8 cellular contexts compared by ENCODE assay signal in the genomic region with DNA sequence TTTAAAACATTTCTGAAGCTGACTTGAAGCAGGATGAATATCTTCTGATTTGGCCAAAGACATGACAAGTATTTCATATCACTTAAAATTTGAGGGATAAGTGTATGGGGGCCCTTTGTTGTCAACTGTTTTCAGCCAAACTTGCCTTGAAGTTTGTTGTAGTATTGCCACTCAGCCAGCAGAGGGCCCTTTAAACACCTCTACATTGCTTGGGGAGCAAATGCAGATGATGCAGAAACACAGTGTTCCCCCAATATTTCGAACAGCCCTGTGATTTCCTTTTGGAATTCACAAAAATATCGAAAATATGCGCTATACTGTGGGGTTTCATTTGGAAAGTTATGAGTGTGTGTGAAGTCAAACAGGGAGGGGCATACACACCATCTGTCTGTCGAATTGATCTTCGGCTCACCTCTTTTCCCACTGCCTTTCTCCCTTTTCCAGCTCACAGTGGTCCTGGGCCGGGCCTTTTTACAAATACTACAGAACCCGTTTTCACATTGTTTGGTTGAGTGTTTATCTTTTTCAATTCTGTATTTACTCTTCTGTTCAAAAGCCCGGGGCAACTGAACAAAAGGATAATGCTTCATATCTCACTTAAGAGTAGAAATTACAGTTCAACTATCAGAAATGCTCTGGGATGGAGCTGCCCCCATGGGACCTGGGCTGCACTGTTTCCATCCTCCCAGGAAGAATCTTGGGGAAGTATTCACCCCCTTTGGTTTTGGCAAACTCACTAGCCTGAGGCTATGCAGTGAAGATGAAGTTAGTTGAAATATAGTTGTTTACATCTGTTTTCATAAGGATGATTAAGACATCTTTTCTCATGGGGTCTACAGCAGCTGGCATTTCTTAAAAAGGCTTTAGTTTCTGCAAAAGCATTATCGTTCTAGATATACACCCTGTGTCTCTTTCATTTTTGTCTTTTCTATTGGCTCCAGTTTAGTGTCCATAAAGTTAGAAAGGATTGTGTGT.
DNase-seq lines count a peak whose midpoint lies in the region; ATAC-seq, FAIRE-seq and TF ChIP-seq lines count a peak whose summit lies in the region.

No MANE protein-coding gene starts in this region.

- H3K9me3 Mint-ChIP-seq in brain: peaks cover 0 to 3% (median 0%) of the 10 kb centered on the region in 5 experiments

- H3K4me3 ChIP-seq in kidney (ENCODE audit: low read length in 2 of 2): no peak overlapping the region

- DNase-seq in SIG-M5 treated with dmso at 0.1 percent for 504 hours (lab: John Stamatoyannopoulos, UW; ENCODE audit: unreplicated experiment): peak; percentile 22
- no peak for DNase-seq in SIG-M5 (lab: John Stamatoyannopoulos, UW)
- peak; percentile 32 for DNase-seq in HTR-8/SVneo (ENCODE audit: insufficient read length, low spot score)
- peak in 2 of 3 donors; percentile 19 to 28 for DNase-seq in T-helper 17 cell
- DNase-seq in kidney: no peak
- peak; percentile 57 for DNase-seq in stimulated activated CD4-positive, alpha-beta T cell treated with anti-CD3 and anti-CD28 coated beads, Interleukin-4, amount 100 ng/mL, for 24 hours
- no peak for DNase-seq in NCI-H2171 treated with DMSO at 0.1 percent for 48 hours (lab: John Stamatoyannopoulos, UW)

- FAIRE-seq in HTR-8/SVneo (lab: Jason Lieb, UNC) (peak; percentile 28), kidney (lab: Jason Lieb, UNC) (no peak)

- no peaks in the 10 kb centered on the region for H3K4me1 ChIP-seq in kidney (ENCODE audit: control insufficient read depth in 1 of 2, insufficient read depth in 1 of 2, low read depth in 1 of 2, low read length in 2 of 2)

- TF ChIP-seq CTCF in brain (conservative IDR thresholded peaks at IDR 0.05) (peak; percentile 72 to 89), kidney (IDR thresholded peaks at IDR 0.05; ENCODE audit: borderline replicate concordance, extremely low read depth, insufficient read depth) (peak; percentile 83)

- ATAC-seq in T-helper 17 cell: peak; percentile 68

- intact Hi-C loops in kidney (cut with DNase I): loop anchor here (10.0 kb wide), 1 partner anchor 155 kb away; no protein-coding TSS in a partner anchor

- no peaks in the 10 kb centered on the region for H3K27me3 Mint-ChIP-seq in T-helper 17 cell
- no peaks in the 10 kb centered on the region for H3K27me3 Mint-ChIP-seq in brain

- H3K4me1 Mint-ChIP-seq in T-helper 17 cell (no peaks in the 10 kb centered on the region), brain (peaks cover 44% of the 10 kb centered on the region)

- no peak overlapping the region for H3K27ac Mint-ChIP-seq in T-helper 17 cell
- peak overlapping the region in 3 of 5 experiments; percentile 55 to 82 (median 68) for H3K27ac Mint-ChIP-seq in brain

- H3K27ac ChIP-seq in kidney (ENCODE audit: low read depth in 2 of 2, low read length in 2 of 2): no peak overlapping the region

- H3K4me3 Mint-ChIP-seq in T-helper 17 cell: no peak overlapping the region
- H3K4me3 Mint-ChIP-seq in brain: no peak overlapping the region

- H3K9ac ChIP-seq in kidney (ENCODE audit: low read length in 2 of 2): no peak overlapping the region

- H3K9me3 ChIP-seq in T-helper 17 cell (ENCODE audit: control insufficient read depth, low read length, poor library complexity, severe bottlenecking) (no peaks in the 10 kb centered on the region), kidney (ENCODE audit: control insufficient read depth in 1 of 2, low read length in 2 of 2) (no peaks in the 10 kb centered on the region)

- H3K36me3 Mint-ChIP-seq in T-helper 17 cell (ENCODE audit: low read depth) (no peaks in the 10 kb centered on the region), brain (peaks cover 39% of the 10 kb centered on the region)

- peaks cover 0 to 2% of the 10 kb centered on the region in 2 donors for H3K36me3 ChIP-seq in kidney (ENCODE audit: control insufficient read depth in 1 of 2, insufficient read depth in 2 of 2, low read length in 2 of 2)

Comparison
In these comparisons a context has a peak if more than half of its experiments do, and no peak if none do; other contexts are left out.
1. DNase-seq: peak in SIG-M5 treated with dmso at 0.1 percent for 504 hours (single experiment), HTR-8/SVneo (single experiment), T-helper 17 cell (2 of 3) and stimulated activated CD4-positive, alpha-beta T cell treated with anti-CD3 and anti-CD28 coated beads, Interleukin-4, amount 100 ng/mL, for 24 hours (single experiment); none in SIG-M5 (single experiment), kidney (single experiment) and NCI-H2171 treated with DMSO at 0.1 percent for 48 hours (single experiment).